Comparison of ENCODE assay signal across 1 cellular context in genomic region chr16:86664518-86665318, GRCh38.
TF ChIP-seq lines count a peak whose summit lies in the region.

No MANE protein-coding gene starts in this region.

TF ChIP-seq in HepG2, 621 proteins besides CTCF, POLR2A, EP300 and RAD21 (continued from another document and continues in another):
- TF ChIP-seq CERS6 (CRISPR knock-in tag; IDR thresholded peaks at IDR 0.05) (no peak), XBP1 (CRISPR knock-in tag; IDR thresholded peaks at IDR 0.05) (no peak), ZNF609 (CRISPR knock-in tag; IDR thresholded peaks at IDR 0.05; ENCODE audit: borderline replicate concordance) (no peak), HOXA3 (CRISPR knock-in tag; IDR thresholded peaks at IDR 0.05) (peak; percentile 48; the same call in 1 of the 2 replicates), LRRFIP1 (CRISPR knock-in tag; conservative IDR thresholded peaks at IDR 0.05) (no peak), ZNF205 (CRISPR knock-in tag; IDR thresholded peaks at IDR 0.05) (no peak), ZFP41 (CRISPR knock-in tag; IDR thresholded peaks at IDR 0.05; ENCODE audit: borderline replicate concordance) (no peak), PCBP2 (optimal IDR thresholded peaks at IDR 0.05; ENCODE audit: low read depth, low read length, poor library complexity, severe bottlenecking) (no peak), RORA (CRISPR knock-in tag; IDR thresholded peaks at IDR 0.05) (no peak), NR2F1 (CRISPR knock-in tag; IDR thresholded peaks at IDR 0.05) (peak in 1 of 2 experiments; percentile 57; a peak in 1 of 4 replicates), LCORL (IDR thresholded peaks at IDR 0.05) (no peak), LCORL (CRISPR knock-in tag; IDR thresholded peaks at IDR 0.05) (no peak), ZNF639 (CRISPR knock-in tag; conservative IDR thresholded peaks at IDR 0.05) (no peak), FOXP4 (CRISPR knock-in tag; IDR thresholded peaks at IDR 0.05) (0 out of 2 replicates have a peak, but pooled peaks have one; percentile 21), ZNF350 (CRISPR knock-in tag; IDR thresholded peaks at IDR 0.05; ENCODE audit: borderline replicate concordance, low read depth) (peak; percentile 63), ZNF788 (CRISPR knock-in tag; IDR thresholded peaks at IDR 0.05; ENCODE audit: borderline replicate concordance) (no peak), YEATS2 (CRISPR knock-in tag; IDR thresholded peaks at IDR 0.05; ENCODE audit: borderline replicate concordance) (no peak; the same call in 1 of the 2 replicates), TOE1 (CRISPR knock-in tag; IDR thresholded peaks at IDR 0.05) (no peak), CENPX (CRISPR knock-in tag; IDR thresholded peaks at IDR 0.05) (no peak), ELF1 (CRISPR knock-in tag; IDR thresholded peaks at IDR 0.05) (no peak), ZNF20 (CRISPR knock-in tag; IDR thresholded peaks at IDR 0.05) (no peak), GMEB1 (CRISPR knock-in tag; IDR thresholded peaks at IDR 0.05; ENCODE audit: borderline replicate concordance) (no peak), ETV6 (CRISPR knock-in tag; conservative IDR thresholded peaks at IDR 0.05) (no peak), ZFP36 (IDR thresholded peaks at IDR 0.05; ENCODE audit: borderline replicate concordance, low read depth, low read length, partially characterized antibody) (no peak), ZNF234 (CRISPR knock-in tag; conservative IDR thresholded peaks at IDR 0.05) (no peak), MAFG (CRISPR knock-in tag; IDR thresholded peaks at IDR 0.05) (no peak), ZNF75D (CRISPR knock-in tag; IDR thresholded peaks at IDR 0.05; ENCODE audit: borderline replicate concordance) (no peak), UBTF (CRISPR knock-in tag; IDR thresholded peaks at IDR 0.05) (no peak), CREB3 (CRISPR knock-in tag; IDR thresholded peaks at IDR 0.05) (no peak), TAF15 (IDR thresholded peaks at IDR 0.05; ENCODE audit: low read depth, low read length, poor library complexity, severe bottlenecking) (no peak), ZNF337 (CRISPR knock-in tag; IDR thresholded peaks at IDR 0.05; ENCODE audit: borderline replicate concordance, low read depth) (no peak), AHDC1 (CRISPR knock-in tag; IDR thresholded peaks at IDR 0.05; ENCODE audit: borderline replicate concordance) (peak; percentile 93), ZNF839 (CRISPR knock-in tag; IDR thresholded peaks at IDR 0.05; ENCODE audit: borderline replicate concordance) (no peak), MAFF (IDR thresholded peaks at IDR 0.05; ENCODE audit: low read depth, low read length) (peak; percentile 84), ZNF207 (IDR thresholded peaks at IDR 0.05; ENCODE audit: borderline replicate concordance) (no peak), HMG20A (CRISPR knock-in tag; IDR thresholded peaks at IDR 0.05; ENCODE audit: borderline replicate concordance) (peak; percentile 73; the same call in 1 of the 2 replicates), ZNF510 (CRISPR knock-in tag; IDR thresholded peaks at IDR 0.05; ENCODE audit: low read depth) (no peak)
